8 cellular contexts compared by ENCODE assay signal in the genomic region with DNA sequence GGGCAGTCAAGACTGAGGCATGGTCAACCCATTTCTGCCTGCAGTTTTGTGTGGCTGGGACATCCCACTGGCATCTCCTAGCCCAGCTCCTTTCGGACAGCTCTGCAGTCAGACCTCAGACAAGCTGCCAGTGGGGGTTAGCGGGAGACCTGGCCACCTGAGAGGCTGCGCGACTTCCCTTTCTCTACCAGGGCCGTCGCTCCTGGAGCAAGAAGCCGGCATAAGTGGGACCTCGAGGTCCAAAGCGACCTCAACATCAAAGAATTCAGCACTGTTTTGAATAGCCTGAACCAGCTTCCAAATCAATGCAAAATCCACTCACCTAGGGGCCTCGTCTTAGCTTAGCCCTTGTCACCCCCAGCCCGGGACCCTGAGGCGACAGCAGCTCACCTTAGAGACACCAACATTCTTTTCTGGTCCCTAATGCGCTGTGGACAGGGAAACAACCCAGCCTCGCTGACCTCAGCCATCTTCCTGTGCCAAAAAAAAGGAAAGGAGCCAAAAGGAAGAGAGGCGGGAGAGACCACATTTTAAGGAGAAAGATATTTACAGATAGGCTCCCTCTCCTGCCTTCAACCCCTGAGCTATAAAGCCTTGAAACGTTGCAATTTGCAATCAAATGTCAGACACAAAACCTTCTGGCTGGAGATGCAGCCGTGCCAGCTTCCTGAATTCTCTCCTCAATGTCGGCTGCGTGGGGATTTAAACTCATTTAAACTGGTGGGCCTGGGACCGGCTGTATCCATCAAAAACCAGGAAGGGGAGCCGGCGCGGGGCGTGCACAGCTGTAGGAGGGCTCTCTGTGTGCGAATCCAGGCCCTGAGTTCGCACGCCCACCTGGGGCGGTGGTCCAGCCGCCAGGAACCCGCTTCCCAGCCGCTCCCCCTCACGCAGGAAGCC.
DNase-seq lines count a peak whose midpoint lies in the region; ATAC-seq and TF ChIP-seq lines count a peak whose summit lies in the region.

No MANE protein-coding gene starts in this region.

- no peak overlapping the region for H3K9ac ChIP-seq in DND-41 (ENCODE audit: low read depth, low read length)

- TF ChIP-seq CTCF in DND-41 (IDR thresholded peaks at IDR 0.05; ENCODE audit: borderline replicate concordance, extremely low read depth, low read length, poor library complexity, severe bottlenecking) (no peak), fibroblast of villous mesenchyme (IDR thresholded peaks at IDR 0.05; ENCODE audit: insufficient read depth, low read depth, low read length) (no peak)

- H2AFZ ChIP-seq in DND-41 (ENCODE audit: low read depth, low read length): peak overlapping the region; percentile 70; the same call in 1 of the 2 replicates

- no peaks in the 10 kb centered on the region for H4K20me1 ChIP-seq in DND-41 (ENCODE audit: insufficient read depth, low read length)

- H3K4me1 ChIP-seq in DND-41 (ENCODE audit: insufficient read depth, low read length): peaks cover 16% of the 10 kb centered on the region

- DNase-seq in DND-41 (no peak), RPMI7951 (ENCODE audit: low read depth) (peak; percentile 55), fibroblast of villous mesenchyme (ENCODE audit: low read depth) (peak; percentile 41), posterior vena cava (ENCODE audit: low spot score) (peak; percentile 87), inferior parietal cortex (ENCODE audit: extremely low spot score) (no peak), NCI-H187 treated with DMSO at 0.1 percent for 48 hours (lab: John Stamatoyannopoulos, UW) (no peak), NCI-H2171 (lab: John Stamatoyannopoulos, UW) (no peak)

- H3K27me3 ChIP-seq in DND-41 (ENCODE audit: insufficient read depth, low read length, poor library complexity): peaks cover 14% of the 10 kb centered on the region

- peak overlapping the region in 1 of 2 experiments; percentile 54; a peak in 2 of 4 replicates for H3K4me3 ChIP-seq in DND-41 (ENCODE audit: low read depth in 1 of 2, low read length in 2 of 2)
- peak overlapping the region; percentile 59 for H3K4me3 ChIP-seq in fibroblast of villous mesenchyme (ENCODE audit: low read depth, low read length)

- no peak for ATAC-seq in DND-41 (ENCODE audit: insufficient read depth, low read depth)
- ATAC-seq in HG02970 (IDR thresholded peaks at IDR 0.05; ENCODE audit: low FRiP score, unreplicated experiment): no peak

- no peak overlapping the region for H3K27ac ChIP-seq in DND-41 (ENCODE audit: low read length)

- peak overlapping the region; percentile 71 for H3K4me2 ChIP-seq in DND-41 (ENCODE audit: insufficient read depth, low read length)

- no peaks in the 10 kb centered on the region for H3K36me3 ChIP-seq in DND-41 (ENCODE audit: insufficient read depth, low read length)

- H3K79me2 ChIP-seq in DND-41 (ENCODE audit: insufficient read depth, low read length): no peaks in the 10 kb centered on the region

- H3K9me3 ChIP-seq in DND-41 (ENCODE audit: insufficient read depth, low read length, severe bottlenecking): peaks cover 4% of the 10 kb centered on the region

- intact Hi-C loops in posterior vena cava (cut with DNase I): loop anchor here (2.0 to 10.0 kb wide), 6 partner anchors 51 to 361 kb away; a partner anchor contains a TSS

Comparison
In these comparisons a context has a peak if more than half of its experiments do, and no peak if none do; other contexts are left out.
1. DNase-seq: peak in RPMI7951 (single experiment), fibroblast of villous mesenchyme (single experiment) and posterior vena cava (single experiment); none in DND-41 (single experiment), inferior parietal cortex (single experiment), NCI-H187 treated with DMSO at 0.1 percent for 48 hours (single experiment) and NCI-H2171 (single experiment).